In genomic region chr20:51400051-51400926, GRCh38 we compare ENCODE assay signal across 1 cellular context.
A peak's percentile ranks its signal among the peaks of the same experiment; 100 is the strongest.
TF ChIP-seq lines count a peak whose summit lies in the region.

No MANE protein-coding gene starts in this region.

TF ChIP-seq in GM12878, 131 proteins besides CTCF, POLR2A, EP300 and RAD21 (continued from another document and continues in another):
- TF ChIP-seq SUPT20H (IDR thresholded peaks at IDR 0.05; ENCODE audit: borderline replicate concordance, control insufficient read depth, low read depth, low read length): no peak
- TF ChIP-seq E2F8 (IDR thresholded peaks at IDR 0.05; ENCODE audit: low read depth, partially characterized antibody): no peak
- peak; percentile 58; the same call in 1 of the 2 replicates for TF ChIP-seq ZNF592 (IDR thresholded peaks at IDR 0.05)
- no peak for TF ChIP-seq ZNF622 (IDR thresholded peaks at IDR 0.05)
- no peak for TF ChIP-seq FOXK2 (IDR thresholded peaks at IDR 0.05)
- TF ChIP-seq MEF2B (IDR thresholded peaks at IDR 0.05; ENCODE audit: partially characterized antibody, poor library complexity, severe bottlenecking): peak; percentile 94
- no peak for TF ChIP-seq SMC3 (IDR thresholded peaks at IDR 0.05; ENCODE audit: borderline replicate concordance, low read length)
- no peak for TF ChIP-seq KDM1A (IDR thresholded peaks at IDR 0.05; ENCODE audit: borderline replicate concordance)
- TF ChIP-seq GABPA (IDR thresholded peaks at IDR 0.05; ENCODE audit: low read depth): 0 out of 2 replicates have a peak, but pooled peaks have one; percentile 54
- 0 out of 2 replicates have a peak, but pooled peaks have one; percentile 21 for TF ChIP-seq TCF12 (IDR thresholded peaks at IDR 0.05; ENCODE audit: low read depth, low read length)
- TF ChIP-seq BHLHE40 (IDR thresholded peaks at IDR 0.05; ENCODE audit: borderline replicate concordance in 1 of 2, low read depth in 2 of 2, low read length in 1 of 2): peak; percentile 76 to 84
- TF ChIP-seq ETV6 (conservative IDR thresholded peaks at IDR 0.05 in 1 of 2, IDR thresholded peaks at IDR 0.05 in 1 of 2; ENCODE audit: borderline replicate concordance in 1 of 2, low read depth in 1 of 2): peak in 1 of 2 experiments; percentile 90; a peak in 2 of 4 replicates
- no peak for TF ChIP-seq POLR2AphosphoS2 (IDR thresholded peaks at IDR 0.05; ENCODE audit: low read depth, low read length)
- TF ChIP-seq RAD51 (IDR thresholded peaks at IDR 0.05): peak; percentile 93
- TF ChIP-seq E4F1 (IDR thresholded peaks at IDR 0.05; ENCODE audit: borderline replicate concordance, partially characterized antibody): no peak
- TF ChIP-seq ASH2L (IDR thresholded peaks at IDR 0.05; ENCODE audit: borderline replicate concordance, low read depth): no peak
- peak; percentile 82 for TF ChIP-seq ATF2 (IDR thresholded peaks at IDR 0.05; ENCODE audit: low read length)
- peak; percentile 76 for TF ChIP-seq USF1 (IDR thresholded peaks at IDR 0.05; ENCODE audit: borderline replicate concordance, extremely low read length, insufficient read depth, low read depth, low read length)
- TF ChIP-seq RBBP5 (conservative IDR thresholded peaks at IDR 0.05): peak; percentile 71; the same call in 1 of the 2 replicates
- no peak for TF ChIP-seq IRF3 (IDR thresholded peaks at IDR 0.05)
- peak; percentile 65; the same call in 1 of the 2 replicates for TF ChIP-seq GATAD2B (conservative IDR thresholded peaks at IDR 0.05; ENCODE audit: low read depth)
- TF ChIP-seq ZNF274 (IDR thresholded peaks at IDR 0.05; ENCODE audit: insufficient read depth, insufficient read length): no peak
- TF ChIP-seq ZBTB11 (CRISPR knock-in tag; IDR thresholded peaks at IDR 0.05): no peak
- peak in 1 of 2 experiments; percentile 63; a peak in 2 of 3 replicates for TF ChIP-seq EGR1 (IDR thresholded peaks at IDR 0.05; ENCODE audit: borderline replicate concordance in 1 of 2, low read depth in 2 of 2, low read length in 2 of 2)
- TF ChIP-seq TAF1 (IDR thresholded peaks at IDR 0.05; ENCODE audit: borderline replicate concordance, low read depth, low read length): peak; percentile 92
- no peak for TF ChIP-seq MTA3 (IDR thresholded peaks at IDR 0.05; ENCODE audit: borderline replicate concordance, low read length)
- TF ChIP-seq SIX5 (IDR thresholded peaks at IDR 0.05; ENCODE audit: low read depth, low read length, severe bottlenecking): no peak
- no peak for TF ChIP-seq FOS (IDR thresholded peaks at IDR 0.05; ENCODE audit: borderline replicate concordance, extremely low read depth, insufficient read length)
- TF ChIP-seq IKZF1 (conservative IDR thresholded peaks at IDR 0.05): peak; percentile 89
- TF ChIP-seq USF2 (IDR thresholded peaks at IDR 0.05; ENCODE audit: borderline replicate concordance, low read depth, low read length): peak; percentile 74; the same call in 1 of the 2 replicates
- TF ChIP-seq IRF5 (IDR thresholded peaks at IDR 0.05; ENCODE audit: borderline replicate concordance): no peak
- TF ChIP-seq KAT2A (conservative IDR thresholded peaks at IDR 0.05; ENCODE audit: control insufficient read depth, low read depth, low read length): no peak
- TF ChIP-seq SRF (IDR thresholded peaks at IDR 0.05; ENCODE audit: low read depth in 2 of 2, low read length in 2 of 2): peak in 1 of 2 experiments; percentile 29; a peak in 1 of 4 replicates
- no peak for TF ChIP-seq ZBTB33 (IDR thresholded peaks at IDR 0.05)
- 0 out of 2 replicates have a peak, but pooled peaks have one; percentile 54 for TF ChIP-seq TCF7 (IDR thresholded peaks at IDR 0.05; ENCODE audit: borderline replicate concordance)
- TF ChIP-seq MEF2A (IDR thresholded peaks at IDR 0.05; ENCODE audit: insufficient read depth, low read depth, low read length): peak; percentile 21; the same call in 1 of the 2 replicates
